1 cellular context compared by ENCODE assay signal in genomic region chr18:31050635-31051034, GRCh38.
TF ChIP-seq lines count a peak whose summit lies in the region.

No MANE protein-coding gene starts in this region.

TF ChIP-seq in GM12878, 131 proteins besides CTCF, POLR2A, EP300 and RAD21:
- 0 out of 2 replicates have a peak, but pooled peaks have one; percentile 22 for TF ChIP-seq RUNX3 (IDR thresholded peaks at IDR 0.05; ENCODE audit: low read length)
- TF ChIP-seq PKNOX1 (IDR thresholded peaks at IDR 0.05), result no peak
- peak; percentile 52 for TF ChIP-seq JUNB (IDR thresholded peaks at IDR 0.05)
- 0 out of 2 replicates have a peak, but pooled peaks have one; percentile 14 for TF ChIP-seq TCF12 (IDR thresholded peaks at IDR 0.05; ENCODE audit: low read depth, low read length)
- TF ChIP-seq HSF1 (IDR thresholded peaks at IDR 0.05; ENCODE audit: low read depth, low read length), result no peak
- TF ChIP-seq PML (IDR thresholded peaks at IDR 0.05; ENCODE audit: low read length), result no peak
- TF ChIP-seq ZNF24 (IDR thresholded peaks at IDR 0.05), result no peak
- no peak for TF ChIP-seq SMAD5 (IDR thresholded peaks at IDR 0.05; ENCODE audit: low read depth)
- peak; percentile 84; the same call in 1 of the 2 replicates for TF ChIP-seq CREB1 (IDR thresholded peaks at IDR 0.05; ENCODE audit: low read depth)
- TF ChIP-seq CREM (IDR thresholded peaks at IDR 0.05; ENCODE audit: low read depth), result peak; percentile 41; the same call in 1 of the 2 replicates
TF ChIP-seq in GM12878: peak in this region for 5.
